In genomic region chr2:206031162-206031784, GRCh38 we compare ENCODE assay signal across 9 cellular contexts. TPM values are rescaled to one million over a fixed set of nuclear protein-coding genes. Genes with fewer than 3 reads are reported as not detected.
DNase-seq lines count a peak whose midpoint lies in the region; ATAC-seq and TF ChIP-seq lines count a peak whose summit lies in the region.
"Had no signal": no experiment of that assay in that cellular context is flagged by ENCODE, and none has a peak within 500 bp of the region (broad histone marks: within the 10 kb centered on the region; RNA-seq: fewer than 3 reads in every experiment).

No MANE protein-coding gene starts in this region.

- no peak for DNase-seq in GM23338 (ENCODE audit: low spot score)
- peak; percentile 46 for DNase-seq in LHCN-M2 (ENCODE audit: low read depth)
- DNase-seq in fibroblast of pulmonary artery (ENCODE audit: low read depth) = peak; percentile 44
- DNase-seq in HuH-7 (ENCODE audit: low spot score) = no peak
- no peak for DNase-seq in NCI-H1105 (lab: John Stamatoyannopoulos, UW)
- no peak for DNase-seq in nephron progenitor cell
- no peak for DNase-seq in DMS153 (lab: John Stamatoyannopoulos, UW)
- DNase-seq: midbrain had no signal

- H3K4me3 ChIP-seq in GM23338 (no peak overlapping the region), fibroblast of pulmonary artery (replicated peaks; ENCODE audit: low read depth, low read length) (no peak overlapping the region)

- H3K27ac Mint-ChIP-seq in GM23338 = 0 out of 2 replicates have a peak overlapping the region, but pooled peaks have one; percentile 23
- H3K27ac Mint-ChIP-seq in nephron progenitor cell = no peak overlapping the region

- peaks cover 22% of the 10 kb centered on the region for H4K20me1 ChIP-seq in GM23338 (replicated peaks; ENCODE audit: insufficient read depth)

- no peak overlapping the region for H2AFZ ChIP-seq in GM23338

- no peak overlapping the region for H3K4me2 ChIP-seq in GM23338

- no peaks in the 10 kb centered on the region for H3K9me2 ChIP-seq in GM23338 (ENCODE audit: insufficient read depth)

- peaks cover 4% of the 10 kb centered on the region; the same call in 1 of the 2 replicates for H3F3A ChIP-seq in GM23338 (replicated peaks; ENCODE audit: low read depth)

- no peaks in the 10 kb centered on the region for H3K36me3 ChIP-seq in GM23338 (ENCODE audit: insufficient read depth)

- H3K36me3 Mint-ChIP-seq in GM23338 (ENCODE audit: low read depth) (peaks cover 65% of the 10 kb centered on the region), nephron progenitor cell (ENCODE audit: low read depth) (peaks cover 72% of the 10 kb centered on the region)

- H3K4me1 ChIP-seq in GM23338 (ENCODE audit: insufficient read depth) = peaks cover 26% of the 10 kb centered on the region

- H3K27me3 Mint-ChIP-seq in GM23338 (ENCODE audit: insufficient read depth, low read depth, poor library complexity) = peaks cover 3% of the 10 kb centered on the region
- peaks cover 3% of the 10 kb centered on the region for H3K27me3 Mint-ChIP-seq in nephron progenitor cell (ENCODE audit: low read depth, poor library complexity)

- H3K4me3 Mint-ChIP-seq in GM23338 (no peak overlapping the region; the same call in 2 of the 3 replicates), nephron progenitor cell (no peak overlapping the region)

- TF ChIP-seq CTCF in GM23338 (conservative IDR thresholded peaks at IDR 0.05; ENCODE audit: low read depth in 2 of 2) (no peak), fibroblast of pulmonary artery (IDR thresholded peaks at IDR 0.05; ENCODE audit: low read length, missing control alignments) (no peak), nephron progenitor cell (IDR thresholded peaks at IDR 0.05) (no peak)

- peak; percentile 80 for ATAC-seq in GM18520 (IDR thresholded peaks at IDR 0.05; ENCODE audit: unreplicated experiment)
- peak; percentile 55 for ATAC-seq in GM23338

- peaks cover 76% of the 10 kb centered on the region for H3K79me2 ChIP-seq in GM23338 (replicated peaks; ENCODE audit: insufficient read depth)

- H3K9me3 Mint-ChIP-seq in GM23338 (no peaks in the 10 kb centered on the region; the same call in 2 of the 3 replicates), nephron progenitor cell (peaks cover 45% of the 10 kb centered on the region)

- no peaks in the 10 kb centered on the region for H3K27me3 ChIP-seq in GM23338 (ENCODE audit: insufficient read depth)

- H3K27ac ChIP-seq in GM23338 (ENCODE audit: low read depth) = peak overlapping the region; percentile 79

- H3K4me1 Mint-ChIP-seq in GM23338 = peaks cover 48% of the 10 kb centered on the region
- peaks cover 5% of the 10 kb centered on the region for H3K4me1 Mint-ChIP-seq in nephron progenitor cell

TF ChIP-seq in GM23338, 12 proteins besides CTCF, POLR2A, EP300 and RAD21:
- TF ChIP-seq, protein P1, sequence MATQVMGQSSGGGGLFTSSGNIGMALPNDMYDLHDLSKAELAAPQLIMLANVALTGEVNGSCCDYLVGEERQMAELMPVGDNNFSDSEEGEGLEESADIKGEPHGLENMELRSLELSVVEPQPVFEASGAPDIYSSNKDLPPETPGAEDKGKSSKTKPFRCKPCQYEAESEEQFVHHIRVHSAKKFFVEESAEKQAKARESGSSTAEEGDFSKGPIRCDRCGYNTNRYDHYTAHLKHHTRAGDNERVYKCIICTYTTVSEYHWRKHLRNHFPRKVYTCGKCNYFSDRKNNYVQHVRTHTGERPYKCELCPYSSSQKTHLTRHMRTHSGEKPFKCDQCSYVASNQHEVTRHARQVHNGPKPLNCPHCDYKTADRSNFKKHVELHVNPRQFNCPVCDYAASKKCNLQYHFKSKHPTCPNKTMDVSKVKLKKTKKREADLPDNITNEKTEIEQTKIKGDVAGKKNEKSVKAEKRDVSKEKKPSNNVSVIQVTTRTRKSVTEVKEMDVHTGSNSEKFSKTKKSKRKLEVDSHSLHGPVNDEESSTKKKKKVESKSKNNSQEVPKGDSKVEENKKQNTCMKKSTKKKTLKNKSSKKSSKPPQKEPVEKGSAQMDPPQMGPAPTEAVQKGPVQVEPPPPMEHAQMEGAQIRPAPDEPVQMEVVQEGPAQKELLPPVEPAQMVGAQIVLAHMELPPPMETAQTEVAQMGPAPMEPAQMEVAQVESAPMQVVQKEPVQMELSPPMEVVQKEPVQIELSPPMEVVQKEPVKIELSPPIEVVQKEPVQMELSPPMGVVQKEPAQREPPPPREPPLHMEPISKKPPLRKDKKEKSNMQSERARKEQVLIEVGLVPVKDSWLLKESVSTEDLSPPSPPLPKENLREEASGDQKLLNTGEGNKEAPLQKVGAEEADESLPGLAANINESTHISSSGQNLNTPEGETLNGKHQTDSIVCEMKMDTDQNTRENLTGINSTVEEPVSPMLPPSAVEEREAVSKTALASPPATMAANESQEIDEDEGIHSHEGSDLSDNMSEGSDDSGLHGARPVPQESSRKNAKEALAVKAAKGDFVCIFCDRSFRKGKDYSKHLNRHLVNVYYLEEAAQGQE (IDR thresholded peaks at IDR 0.05; ENCODE audit: unreplicated experiment) = no peak
- TF ChIP-seq EZH2 (IDR thresholded peaks at IDR 0.05; ENCODE audit: low read depth, unreplicated experiment) (no peak), POLR2AphosphoS5 (IDR thresholded peaks at IDR 0.05; ENCODE audit: low read depth) (no peak), ZNF114 (CRISPR knock-in tag; IDR thresholded peaks at IDR 0.05) (no peak), STAT1 (IDR thresholded peaks at IDR 0.05; ENCODE audit: unreplicated experiment) (no peak)

RNA-seq across cellular contexts. Expression of gene INO80D, which starts 54.7 kb away (rescaled TPM):
- total RNA-seq in GM23338 (2014; rRNA removed; shearing (Covaris generic)) = 33.9 and 37.4 TPM in 2 replicates
- polyA plus RNA-seq in GM23338 (2016; fragmentation: Nextera tagmentation; extraction: Ambion mirVana) = 16.8 and 17.5 TPM in 2 replicates
- total RNA-seq in LHCN-M2 (2014; rRNA removed) = 3.5 and 6.3 TPM in 2 replicates
- polyA plus RNA-seq in LHCN-M2 (2012) = 1.1 TPM

Comparison
In these comparisons a context has a peak if more than half of its experiments do, and no peak if none do; other contexts are left out.
1. DNase-seq: peak in LHCN-M2 (single experiment) and fibroblast of pulmonary artery (single experiment); none in GM23338 (single experiment), HuH-7 (single experiment), NCI-H1105 (single experiment), nephron progenitor cell (single experiment) and DMS153 (single experiment).